35 cellular contexts compared by ENCODE assay signal in genomic region chr10:82674036-82674435, GRCh38.
"Had no signal": no experiment of that assay in that cellular context is flagged by ENCODE, and none has a peak within 500 bp of the region (broad histone marks: within the 10 kb centered on the region; RNA-seq: fewer than 3 reads in every experiment).

No MANE protein-coding gene starts in this region.

- DNase-seq: activated CD4-positive, alpha-beta T cell treated with anti-CD3 and anti-CD28 coated beads for 36 hours; activated CD4-positive, CD25-positive, alpha-beta regulatory T cell; activated CD8-positive, alpha-beta memory T cell treated with anti-CD3 and anti-CD28 coated beads, Interleukin-2, amount 10 ng/mL, durations not matched to agents 7 days and 5 days; activated CD8-positive, alpha-beta T cell treated with anti-CD3 and anti-CD28 coated beads, Interleukin-2, amount 10 ng/mL, durations not matched to agents 7 days and 5 days; activated naive CD4-positive, alpha-beta T cell; activated T-cell treated with anti-CD3 and anti-CD28 coated beads, Interleukin-2, amount 50 U/mL, for 48 hours; aorta; brain microvascular endothelial cell; central memory CD4-positive, alpha-beta T cell; endodermal cell; head of caudate nucleus; hypothalamus; immature natural killer cell; kidney; midbrain; naive thymus-derived CD8-positive, alpha-beta T cell; nucleus accumbens; pancreas; retina; stimulated activated CD4-positive, alpha-beta T cell treated with anti-CD3 and anti-CD28 coated beads, Interleukin-12 subunit alpha, Interleukin-12 subunit beta, amount 100 ng/mL, for 4 hours; stimulated activated CD4-positive, alpha-beta T cell treated with anti-CD3 and anti-CD28 coated beads, Interleukin-4, amount 100 ng/mL, for 1 hour; substantia nigra; T-helper 1 cell; upper lobe of left lung had no signal

- ATAC-seq: activated CD4-positive, alpha-beta T cell treated with anti-CD3 and anti-CD28 coated beads for 36 hours; activated CD8-positive, alpha-beta memory T cell treated with anti-CD3 and anti-CD28 coated beads, Interleukin-2, amount 10 ng/mL, durations not matched to agents 7 days and 5 days; activated CD8-positive, alpha-beta T cell treated with anti-CD3 and anti-CD28 coated beads, Interleukin-2, amount 10 ng/mL, durations not matched to agents 7 days and 5 days; activated naive CD4-positive, alpha-beta T cell treated with anti-CD3 and anti-CD28 coated beads, Interleukin-2, amount 50 U/mL, for 72 hours; naive thymus-derived CD8-positive, alpha-beta T cell; pancreas; sciatic nerve had no signal

- H3K27ac Mint-ChIP-seq: activated CD4-positive, alpha-beta T cell treated with anti-CD3 and anti-CD28 coated beads for 36 hours; activated CD8-positive, alpha-beta memory T cell treated with anti-CD3 and anti-CD28 coated beads, Interleukin-2, amount 10 ng/mL, durations not matched to agents 7 days and 5 days; activated CD8-positive, alpha-beta T cell treated with anti-CD3 and anti-CD28 coated beads, Interleukin-2, amount 10 ng/mL, durations not matched to agents 7 days and 5 days; activated naive CD4-positive, alpha-beta T cell treated with anti-CD3 and anti-CD28 coated beads, Interleukin-2, amount 50 U/mL, for 72 hours; activated T-helper 2 cell treated with anti-CD3 and anti-CD28 coated beads, Interferon-gamma antibody, Interleukin-2, Interleukin-4, amounts not matched to agents 10 μg/mL and 5 μg/mL and 100 μg/mL, durations not matched to agents 14 hours and 24 hours and 36 hours; endodermal cell; immature natural killer cell; memory B cell; naive thymus-derived CD8-positive, alpha-beta T cell; stimulated activated naive CD8-positive, alpha-beta T cell treated with anti-CD3 and anti-CD28 coated beads, Interleukin-15, Interleukin-2, amounts not matched to agents 100 ng/mL and 50 ng/mL, for 24 hours; T-helper 2 cell treated with Interferon-gamma antibody and Interleukin-4, amounts not matched to agents 5 μg/mL and 100 μg/mL, for 36 hours had no signal

- H3K4me1 Mint-ChIP-seq: activated CD4-positive, alpha-beta T cell treated with anti-CD3 and anti-CD28 coated beads for 36 hours; activated CD8-positive, alpha-beta memory T cell treated with anti-CD3 and anti-CD28 coated beads, Interleukin-2, amount 10 ng/mL, durations not matched to agents 7 days and 5 days; immature natural killer cell; memory B cell; naive thymus-derived CD8-positive, alpha-beta T cell; neural crest cell had no signal

- H3K27me3 Mint-ChIP-seq: activated CD4-positive, alpha-beta T cell treated with anti-CD3 and anti-CD28 coated beads for 36 hours; activated CD8-positive, alpha-beta memory T cell treated with anti-CD3 and anti-CD28 coated beads, Interleukin-2, amount 10 ng/mL, durations not matched to agents 7 days and 5 days; memory B cell; stimulated activated naive CD8-positive, alpha-beta T cell treated with anti-CD3 and anti-CD28 coated beads, Interleukin-15, Interleukin-2, amounts not matched to agents 100 ng/mL and 50 ng/mL, for 24 hours had no signal

- H3K27ac ChIP-seq: brain microvascular endothelial cell, epithelial cell of prostate, pancreas, prostate gland, skin epidermis, upper lobe of left lung, vagina had no signal

- H3K4me3 Mint-ChIP-seq: activated CD4-positive, alpha-beta T cell treated with anti-CD3 and anti-CD28 coated beads for 36 hours; activated CD8-positive, alpha-beta memory T cell treated with anti-CD3 and anti-CD28 coated beads, Interleukin-2, amount 10 ng/mL, durations not matched to agents 7 days and 5 days; activated CD8-positive, alpha-beta T cell treated with anti-CD3 and anti-CD28 coated beads, Interleukin-2, amount 10 ng/mL, durations not matched to agents 7 days and 5 days; endodermal cell; immature natural killer cell; memory B cell; naive thymus-derived CD8-positive, alpha-beta T cell; neural crest cell; stimulated activated naive CD8-positive, alpha-beta T cell treated with anti-CD3 and anti-CD28 coated beads, Interleukin-15, Interleukin-2, amounts not matched to agents 100 ng/mL and 50 ng/mL, for 24 hours; T-helper 2 cell treated with Interferon-gamma antibody and Interleukin-4, amounts not matched to agents 5 μg/mL and 100 μg/mL, for 36 hours had no signal

- H3K9me3 ChIP-seq: pancreas, prostate gland, upper lobe of left lung, vagina had no signal

- H3K27me3 ChIP-seq: brain microvascular endothelial cell, pancreas, upper lobe of left lung, vagina had no signal

- FAIRE-seq: kidney, pancreas had no signal

- H3K4me1 ChIP-seq: pancreas, prostate gland, upper lobe of left lung, vagina had no signal

- H3K36me3 ChIP-seq: brain microvascular endothelial cell, pancreas, prostate gland, upper lobe of left lung, vagina had no signal

- H3K4me3 ChIP-seq: pancreas, prostate gland, skin epidermis, upper lobe of left lung, vagina had no signal

- H3K36me3 Mint-ChIP-seq: activated CD8-positive, alpha-beta memory T cell treated with anti-CD3 and anti-CD28 coated beads, Interleukin-2, amount 10 ng/mL, durations not matched to agents 7 days and 5 days; memory B cell; naive thymus-derived CD8-positive, alpha-beta T cell had no signal
